ENCODE assay signal across 15 cellular contexts in the genomic region with DNA sequence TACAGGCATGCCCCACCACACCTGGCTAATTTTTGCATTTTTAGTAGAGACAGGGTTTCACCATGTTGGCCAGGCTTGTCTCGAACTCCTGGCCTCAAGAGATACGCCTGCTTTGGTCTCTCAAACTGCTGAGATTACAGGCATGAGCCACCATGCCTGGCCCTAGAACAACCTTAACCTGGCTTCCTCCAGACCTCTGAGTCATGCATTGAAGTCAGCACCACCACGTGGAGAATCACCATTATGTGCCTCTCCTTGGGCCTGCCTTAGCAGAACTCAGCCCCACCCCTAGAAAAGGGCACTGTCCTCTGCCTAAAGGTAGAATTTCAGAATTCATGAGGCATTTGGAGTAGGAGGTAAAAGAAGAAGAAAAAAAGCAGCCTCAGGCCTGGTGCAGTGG. TPM values are rescaled to one million over a fixed set of nuclear protein-coding genes. Genes with fewer than 3 reads are reported as not detected.
DNase-seq lines count a peak whose midpoint lies in the region; ATAC-seq, FAIRE-seq and TF ChIP-seq lines count a peak whose summit lies in the region.
"Had no signal": no experiment of that assay in that cellular context is flagged by ENCODE, and none has a peak within 500 bp of the region (broad histone marks: within the 10 kb centered on the region; RNA-seq: fewer than 3 reads in every experiment).

No MANE protein-coding gene starts in this region.

- H3K79me2 ChIP-seq in H1 (ENCODE audit: control insufficient read depth in 1 of 2, insufficient read depth in 2 of 2, low read length in 2 of 2), result no peaks in the 10 kb centered on the region

- in situ Hi-C loops in Panc1 (cut with HindIII; ENCODE audit: low pct_unique_long_range_greater_than_20kb, low sequenced_read_pairs), result no loop called here

- no peak overlapping the region for H3K18ac ChIP-seq in H1 (ENCODE audit: extremely low read depth, low read length)

- FAIRE-seq in H1 (lab: Jason Lieb, UNC), result no peak

- H4K8ac ChIP-seq in H1 (ENCODE audit: extremely low read depth, insufficient read depth, low read length), result no peak overlapping the region

- no peaks in the 10 kb centered on the region for H4K20me1 ChIP-seq in H1 (replicated peaks in 1 of 2; ENCODE audit: control insufficient read depth in 1 of 2, insufficient read depth in 2 of 2, low read length in 2 of 2)
- H4K20me1 ChIP-seq: BLaER1 had no signal

- H3K27ac ChIP-seq in breast epithelium (no peak overlapping the region), Panc1 (ENCODE audit: low read length) (peak overlapping the region; percentile 25), H1 (ENCODE audit: low read depth, low read length) (no peak overlapping the region), tibial nerve (no peak overlapping the region)
- H3K27ac ChIP-seq: BLaER1, skin epidermis had no signal

- peak; percentile 63; the same call in 1 of the 2 replicates for ATAC-seq in Panc1
- no peak for ATAC-seq in GM18909 (IDR thresholded peaks at IDR 0.05; ENCODE audit: poor library complexity, unreplicated experiment)
- ATAC-seq in HG03469 (IDR thresholded peaks at IDR 0.05; ENCODE audit: unreplicated experiment), result no peak

- peak; percentile 83 for DNase-seq in MCF 10A (ENCODE audit: unreplicated experiment)
- DNase-seq in breast epithelium (ENCODE audit: low spot score in 2 of 2), result no peak
- DNase-seq in Panc1 (ENCODE audit: low read depth, low spot score), result no peak
- DNase-seq in H1 (ENCODE audit: low read depth in 1 of 2, low spot score in 2 of 2), result no peak
- DNase-seq in tibial nerve (ENCODE audit: low spot score in 2 of 2), result no peak
- DNase-seq: activated T-cell treated with anti-CD3 and anti-CD28 coated beads, Interleukin-2, amount 50 U/mL, for 48 hours; caudate nucleus; kidney glomerular epithelial cell; nephron progenitor cell had no signal

- H3K4me1 ChIP-seq in breast epithelium, result no peaks in the 10 kb centered on the region
- H3K4me1 ChIP-seq in Panc1 (ENCODE audit: control insufficient read depth, insufficient read depth, low read length), result peaks cover 7% of the 10 kb centered on the region; the same call in 1 of the 2 replicates
- H3K4me1 ChIP-seq in H1 (replicated peaks in 1 of 4; ENCODE audit: control insufficient read depth in 3 of 4, insufficient read depth in 4 of 4, low read length in 3 of 4), result no peaks in the 10 kb centered on the region
- H3K4me1 ChIP-seq in tibial nerve, result no peaks in the 10 kb centered on the region
- H3K4me1 ChIP-seq: BLaER1 had no signal

- no peak overlapping the region for H3K4ac ChIP-seq in H1 (replicated peaks; ENCODE audit: insufficient read length, low read depth, low read length)

- no peak overlapping the region for H2BK120ac ChIP-seq in H1 (replicated peaks; ENCODE audit: low read depth, low read length)

- H3K36me3 ChIP-seq in breast epithelium, result no peaks in the 10 kb centered on the region
- no peaks in the 10 kb centered on the region for H3K36me3 ChIP-seq in Panc1 (ENCODE audit: control insufficient read depth, insufficient read depth, low read length)
- no peaks in the 10 kb centered on the region for H3K36me3 ChIP-seq in H1 (ENCODE audit: control insufficient read depth in 2 of 4, insufficient read depth in 4 of 4, low read length in 3 of 4)
- peaks cover 0 to 7% (median 0%) of the 10 kb centered on the region in 3 donors for H3K36me3 ChIP-seq in tibial nerve
- H3K36me3 ChIP-seq: BLaER1 had no signal

- TF ChIP-seq CTCF in MCF 10A (IDR thresholded peaks at IDR 0.05; ENCODE audit: unreplicated experiment) (no peak), breast epithelium (IDR thresholded peaks at IDR 0.05) (no peak), Panc1 (IDR thresholded peaks at IDR 0.05) (no peak), H1 (IDR thresholded peaks at IDR 0.05; ENCODE audit: control extremely low read depth in 1 of 3, insufficient read depth in 1 of 3, low read depth in 1 of 3, low read length in 3 of 3) (no peak), tibial nerve (IDR thresholded peaks at IDR 0.05) (no peak)

- 0 out of 4 replicates have a peak, but pooled peaks of 1 of the 2 experiments have one; percentile 11 for TF ChIP-seq RAD21 in H1 (IDR thresholded peaks at IDR 0.05 in 1 of 2, conservative IDR thresholded peaks at IDR 0.05 in 1 of 2; ENCODE audit: low read depth in 2 of 2, low read length in 2 of 2)

- CTCF ChIA-PET in MCF 10A (lab: Yijun Ruan, JAX), result interaction anchor here (0.5 to 1.3 kb wide), 4 partner anchors 9 to 407 kb away, joined by 3 read pairs; no protein-coding TSS in a partner anchor
- CTCF ChIA-PET in Panc1 (lab: Charles Lee), result no interaction called here
- CTCF ChIA-PET in H1 (lab: Charles Lee; ENCODE audit: partially characterized antibody), result no interaction called here

- TF ChIP-seq POLR2A in breast epithelium (IDR thresholded peaks at IDR 0.05) (no peak), H1 (IDR thresholded peaks at IDR 0.05; ENCODE audit: control extremely low read depth in 1 of 2, low read depth in 2 of 2, low read length in 2 of 2) (no peak), tibial nerve (IDR thresholded peaks at IDR 0.05) (no peak)

- H3K14ac ChIP-seq in H1 (ENCODE audit: insufficient read length), result no peak overlapping the region

- BruUV-seq in MCF 10A (replicated peaks; lab: Mats Ljungman, UMichigan) (no TSS peak), Panc1 (replicated peaks; lab: Mats Ljungman, UMichigan) (no TSS peak)

- no peaks in the 10 kb centered on the region for H3K9me3 Mint-ChIP-seq in MCF 10A (ENCODE audit: unreplicated experiment)
- no peaks in the 10 kb centered on the region for H3K9me3 Mint-ChIP-seq in stimulated activated naive CD8-positive, alpha-beta T cell treated with anti-CD3 and anti-CD28 coated beads, Interleukin-15, Interleukin-2, amounts not matched to agents 100 ng/mL and 50 ng/mL, for 24 hours
- H3K9me3 Mint-ChIP-seq: IgD-negative memory B cell had no signal

- H2BK5ac ChIP-seq in H1 (ENCODE audit: low read depth, low read length), result no peak overlapping the region

- H3K27ac Mint-ChIP-seq in MCF 10A (ENCODE audit: low read depth, unreplicated experiment), result no peak overlapping the region
- peak overlapping the region; percentile 75 for H3K27ac Mint-ChIP-seq in stimulated activated naive CD8-positive, alpha-beta T cell treated with anti-CD3 and anti-CD28 coated beads, Interleukin-15, Interleukin-2, amounts not matched to agents 100 ng/mL and 50 ng/mL, for 24 hours
- H3K27ac Mint-ChIP-seq: IgD-negative memory B cell, nephron progenitor cell had no signal

- TF ChIP-seq EP300 in H1 (IDR thresholded peaks at IDR 0.05; ENCODE audit: borderline replicate concordance in 1 of 2, low read depth in 2 of 2, low read length in 2 of 2) (no peak), tibial nerve (IDR thresholded peaks at IDR 0.05) (no peak)

- no peak overlapping the region for H2AK5ac ChIP-seq in H1 (ENCODE audit: low read depth, low read length)

- no peak overlapping the region for H2BK12ac ChIP-seq in H1 (ENCODE audit: low read depth, low read length)

- no peaks in the 10 kb centered on the region for H3K27me3 Mint-ChIP-seq in MCF 10A (ENCODE audit: insufficient read depth, unreplicated experiment)
- no peaks in the 10 kb centered on the region for H3K27me3 Mint-ChIP-seq in stimulated activated naive CD8-positive, alpha-beta T cell treated with anti-CD3 and anti-CD28 coated beads, Interleukin-15, Interleukin-2, amounts not matched to agents 100 ng/mL and 50 ng/mL, for 24 hours
- H3K27me3 Mint-ChIP-seq: IgD-negative memory B cell had no signal

- H3K4me2 ChIP-seq in H1 (ENCODE audit: insufficient read depth in 1 of 2, low read depth in 2 of 2, low read length in 2 of 2), result no peak overlapping the region
- H3K4me2 ChIP-seq: BLaER1 had no signal

- H3K23me2 ChIP-seq in H1 (ENCODE audit: low read depth, low read length), result no peaks in the 10 kb centered on the region

- H3K9me3 ChIP-seq in breast epithelium (no peaks in the 10 kb centered on the region), Panc1 (ENCODE audit: control insufficient read depth, insufficient read depth, low read depth, low read length) (no peaks in the 10 kb centered on the region), H1 (ENCODE audit: insufficient read depth in 2 of 2, low read depth in 1 of 2, low read length in 1 of 2) (no peaks in the 10 kb centered on the region), tibial nerve (no peaks in the 10 kb centered on the region)
- H3K9me3 ChIP-seq: BLaER1 had no signal

- no peak overlapping the region for H2AFZ ChIP-seq in H1 (ENCODE audit: low read length)

- H3K9ac ChIP-seq in H1 (replicated peaks in 1 of 4; ENCODE audit: extremely low read depth in 1 of 4, low read depth in 3 of 4, low read length in 3 of 4), result no peak overlapping the region
- H3K9ac ChIP-seq: BLaER1 had no signal

- H3K4me3 ChIP-seq in breast epithelium (no peak overlapping the region), Panc1 (ENCODE audit: low read depth in 2 of 2, low read length in 2 of 2) (no peak overlapping the region), H1 (ENCODE audit: extremely low read depth in 1 of 4, insufficient read depth in 2 of 4, low read depth in 3 of 4, low read length in 4 of 4) (no peak overlapping the region), tibial nerve (no peak overlapping the region)
- H3K4me3 ChIP-seq: BLaER1, skin epidermis had no signal

- H4K91ac ChIP-seq in H1 (replicated peaks; ENCODE audit: insufficient read length, low read length), result no peak overlapping the region

- no peak overlapping the region for H2BK20ac ChIP-seq in H1 (ENCODE audit: low read length)

- 0 out of 2 replicates have a peak overlapping the region, but pooled peaks have one; percentile 29 for H2BK15ac ChIP-seq in H1 (ENCODE audit: low read length)

- no peak overlapping the region for H4K5ac ChIP-seq in H1 (ENCODE audit: insufficient read length, low read depth, low read length)

- H3K56ac ChIP-seq in H1 (replicated peaks; ENCODE audit: insufficient read length, low read depth, low read length), result no peak overlapping the region

- no peaks in the 10 kb centered on the region for H3K79me1 ChIP-seq in H1 (ENCODE audit: low read depth, low read length)

- no peak overlapping the region for H3K4me3 Mint-ChIP-seq in MCF 10A (ENCODE audit: unreplicated experiment)
- H3K4me3 Mint-ChIP-seq in stimulated activated naive CD8-positive, alpha-beta T cell treated with anti-CD3 and anti-CD28 coated beads, Interleukin-15, Interleukin-2, amounts not matched to agents 100 ng/mL and 50 ng/mL, for 24 hours, result no peak overlapping the region
- H3K4me3 Mint-ChIP-seq: IgD-negative memory B cell, nephron progenitor cell had no signal

- POLR2A ChIA-PET in MCF 10A (lab: Yijun Ruan, JAX) (interaction anchor here (1.2 to 2.3 kb wide), 3 partner anchors 10 to 13 kb away, joined by 3 to 12 read pairs (median 4); no protein-coding TSS in a partner anchor), Panc1 (lab: Charles Lee) (no interaction called here), H1 (lab: Charles Lee; ENCODE audit: partially characterized antibody) (interaction anchor here (0.7 kb wide), 1 partner anchor 13 kb away, joined by 3 read pairs; no protein-coding TSS in a partner anchor)

- H3K27me3 ChIP-seq in breast epithelium (no peaks in the 10 kb centered on the region), Panc1 (ENCODE audit: control insufficient read depth, insufficient read depth, low read length) (no peaks in the 10 kb centered on the region), H1 (replicated peaks in 1 of 4; ENCODE audit: control insufficient read depth in 3 of 4, extremely low read depth in 1 of 4, insufficient read depth in 3 of 4, low read length in 3 of 4) (no peaks in the 10 kb centered on the region), tibial nerve (no peaks in the 10 kb centered on the region)
- H3K27me3 ChIP-seq: BLaER1 had no signal

- 69% methylated on average over 1 of the region's 3 CpGs; no CpG with 5 or more reads in 1 of the 2 experiments for WGBS in H1 (ENCODE audit: extremely low coverage in 1 of 2, insufficient coverage in 1 of 2, insufficient read length in 1 of 2, insufficient replicate concordance in 2 of 2, low coverage in 1 of 2, low lambda C conversion rate in 2 of 2, missing lambda C conversion rate in 1 of 2), 2 experiments
- 70 to 75% methylated on average over 3 of the region's 3 CpGs for WGBS in tibial nerve, 2 donors

- peaks cover 5% of the 10 kb centered on the region for H3K4me1 Mint-ChIP-seq in MCF 10A (ENCODE audit: insufficient read depth, unreplicated experiment)
- H3K4me1 Mint-ChIP-seq in stimulated activated naive CD8-positive, alpha-beta T cell treated with anti-CD3 and anti-CD28 coated beads, Interleukin-15, Interleukin-2, amounts not matched to agents 100 ng/mL and 50 ng/mL, for 24 hours (ENCODE audit: low read depth), result peaks cover 3% of the 10 kb centered on the region
- H3K4me1 Mint-ChIP-seq: IgD-negative memory B cell had no signal

- no peak overlapping the region for H3K23ac ChIP-seq in H1 (ENCODE audit: insufficient read length)

- no peaks in the 10 kb centered on the region for H3K36me3 Mint-ChIP-seq in MCF 10A (ENCODE audit: insufficient read depth, unreplicated experiment)
- no peaks in the 10 kb centered on the region for H3K36me3 Mint-ChIP-seq in stimulated activated naive CD8-positive, alpha-beta T cell treated with anti-CD3 and anti-CD28 coated beads, Interleukin-15, Interleukin-2, amounts not matched to agents 100 ng/mL and 50 ng/mL, for 24 hours (ENCODE audit: low read depth)
- H3K36me3 Mint-ChIP-seq: IgD-negative memory B cell had no signal

- intact Hi-C loops in MCF 10A (cut with micrococcal nuclease), result no loop called here
- intact Hi-C loops in breast epithelium (cut with DNase I; ENCODE audit: low total_unique reads), result no loop called here
- intact Hi-C loops in Panc1 (cut with micrococcal nuclease; ENCODE audit: unreplicated experiment), result no loop called here

RNA-seq across cellular contexts. Expression of gene LIMA1, which starts 49.0 kb away (rescaled TPM):
- total RNA-seq in MCF 10A (2022), result 65.5 and 86.0 TPM in 2 replicates
- total RNA-seq in breast epithelium, result 100 to 1,000 TPM; 128 to 162 (median 156) TPM
- 155 TPM for total RNA-seq in Panc1 (2021; ENCODE audit: unreplicated experiment)
- polyA plus RNA-seq in Panc1 (2012; ENCODE audit: insufficient read length), result 69.9 TPM
- 43.3 and 47.6 TPM in 2 replicates for total RNA-seq in H1 (2021; fragmentation: NEBNext Ultra II Directional; extraction: Animal tissue kit (Norgen Biotek cat#: 25700))
- 8.5 and 12.7 TPM in 2 replicates for polyA plus RNA-seq in H1 (2011; rRNA removed)
- polyA plus RNA-seq in H1 (2011; cell fraction: cytosol; rRNA removed), result 20.1 TPM
- 27.8 TPM for polyA plus RNA-seq in H1 (2011; cell fraction: nucleus; rRNA removed)
- polyA plus RNA-seq in H1 (2012, experiment 1 of 2), result 19.0 to 35.6 TPM (median 24.7 TPM) in 4 replicates
- polyA plus RNA-seq in H1 (2012, experiment 2 of 2), result 3.8 TPM
- polyA plus RNA-seq in H1 (2013, experiment 1 of 2), result 58.5 TPM
- 65.0 TPM for polyA plus RNA-seq in H1 (2013, experiment 2 of 2)
- polyA minus RNA-seq in H1 (2011; rRNA and poly(A)+ RNA removed), result 35.6 and 51.0 TPM in 2 replicates
- polyA minus RNA-seq in H1 (2011; cell fraction: cytosol; rRNA and poly(A)+ RNA removed), result 24.7 TPM
- 44.9 TPM for polyA minus RNA-seq in H1 (2011; cell fraction: nucleus; rRNA and poly(A)+ RNA removed)
- total RNA-seq in tibial nerve, result 100 to 1,000 TPM in 3 of 4 donors, 10 to 100 TPM in 1; 87.7 to 213 (median 152) TPM
